13 cellular contexts compared by ENCODE assay signal in the genomic region with DNA sequence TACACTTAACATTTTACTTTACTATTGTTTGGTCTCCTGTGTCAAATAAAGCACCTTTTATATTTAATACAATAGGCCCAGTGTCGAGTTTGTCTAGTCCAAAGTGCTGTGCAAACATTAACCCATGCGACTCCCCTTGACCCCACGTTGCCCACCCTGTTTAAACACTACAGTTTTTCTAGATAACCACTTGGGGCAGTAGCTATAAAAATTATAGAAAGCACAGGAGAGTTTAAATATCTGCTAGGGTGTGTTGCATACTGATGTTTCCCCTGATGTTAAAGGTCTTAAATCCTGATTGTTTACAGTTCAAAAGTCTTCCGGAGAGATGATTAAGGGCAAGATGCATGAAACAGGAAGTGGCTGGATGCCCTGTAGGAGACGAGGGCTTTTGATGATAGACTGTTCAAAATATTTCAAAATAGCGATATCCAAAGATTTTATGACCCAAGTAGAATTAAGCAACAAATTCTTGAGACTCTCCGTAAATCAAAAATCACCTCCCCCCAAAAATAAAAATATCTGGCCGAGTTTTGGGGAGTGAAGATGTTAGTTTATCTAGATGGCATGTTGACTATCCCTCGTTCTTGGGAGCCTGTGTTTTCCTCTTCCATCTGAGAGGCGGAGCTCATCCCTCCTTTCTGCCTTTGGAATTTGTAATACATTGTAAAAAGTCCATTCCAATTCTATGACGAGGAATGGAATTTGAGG.
DNase-seq lines count a peak whose midpoint lies in the region; ATAC-seq and TF ChIP-seq lines count a peak whose summit lies in the region.
"Had no signal": no experiment of that assay in that cellular context is flagged by ENCODE, and none has a peak within 500 bp of the region (broad histone marks: within the 10 kb centered on the region; RNA-seq: fewer than 3 reads in every experiment).

No MANE protein-coding gene starts in this region.

- 6 to 11% methylated on average over 11 of the region's 11 CpGs for WGBS in GM23248 (ENCODE audit: low coverage in 1 of 2, low lambda C conversion rate in 2 of 2, missing lambda C conversion rate in 2 of 2), 2 experiments
- 52% methylated on average over 11 of the region's 11 CpGs for WGBS in smooth muscle cell (ENCODE audit: low lambda C conversion rate)

- H3K79me2 ChIP-seq in GM23248 (ENCODE audit: insufficient read depth) (no peaks in the 10 kb centered on the region), smooth muscle cell (ENCODE audit: low read depth) (no peaks in the 10 kb centered on the region)

- ATAC-seq in GM21367 (IDR thresholded peaks at IDR 0.05; ENCODE audit: unreplicated experiment): no peak
- ATAC-seq: Panc1 had no signal

- peak overlapping the region; percentile 57 for H3K4me3 ChIP-seq in GM23248
- H3K4me3 ChIP-seq in fibroblast of the aortic adventitia (ENCODE audit: low read depth, low read length): no peak overlapping the region
- H3K4me3 ChIP-seq in smooth muscle cell: peak overlapping the region; percentile 9

- H3K9me3 ChIP-seq in GM23248 (ENCODE audit: low read depth) (no peaks in the 10 kb centered on the region), smooth muscle cell (replicated peaks; ENCODE audit: low read depth) (no peaks in the 10 kb centered on the region)

- H4K20me1 ChIP-seq in GM23248 (ENCODE audit: insufficient read depth) (no peaks in the 10 kb centered on the region), smooth muscle cell (ENCODE audit: low read depth) (no peaks in the 10 kb centered on the region)

- H3K4me2 ChIP-seq in GM23248 (ENCODE audit: unreplicated experiment) (peak overlapping the region; percentile 33), smooth muscle cell (peak overlapping the region; percentile 47)

- H3K4me1 ChIP-seq in GM23248 (ENCODE audit: insufficient read depth): peaks cover 9% of the 10 kb centered on the region
- H3K4me1 ChIP-seq in smooth muscle cell (ENCODE audit: low read depth): peaks cover 4% of the 10 kb centered on the region

- in situ Hi-C loops in GM23248 (cut with MboI): no loop called here

- no peaks in the 10 kb centered on the region; the same call in 1 of the 2 replicates for H3F3A ChIP-seq in GM23248 (ENCODE audit: insufficient read depth)
- H3F3A ChIP-seq in smooth muscle cell (ENCODE audit: low read depth): no peaks in the 10 kb centered on the region

- no peaks in the 10 kb centered on the region for H3K27me3 ChIP-seq in GM23248 (replicated peaks; ENCODE audit: insufficient read depth)
- H3K27me3 ChIP-seq in smooth muscle cell (ENCODE audit: low read depth): no peaks in the 10 kb centered on the region
- H3K27me3 ChIP-seq: brain microvascular endothelial cell had no signal

- H3K9ac ChIP-seq in GM23248: no peak overlapping the region
- H3K9ac ChIP-seq in smooth muscle cell (ENCODE audit: low read depth): no peak overlapping the region

- TF ChIP-seq CTCF in fibroblast of the aortic adventitia (IDR thresholded peaks at IDR 0.05; ENCODE audit: insufficient read depth, low read length): no peak
- TF ChIP-seq CTCF in smooth muscle cell (IDR thresholded peaks at IDR 0.05; ENCODE audit: borderline replicate concordance, insufficient read depth, poor library complexity, severe bottlenecking): no peak

- DNase-seq in GM23248 (peak; percentile 54), NCI-H69 (lab: John Stamatoyannopoulos, UW) (peak; percentile 33), fibroblast of the aortic adventitia (ENCODE audit: low read depth) (peak; percentile 2), smooth muscle cell (lab: John Stamatoyannopoulos, UW; ENCODE audit: unreplicated experiment) (no peak), DMS114 treated with DMSO at 0.1 percent for 48 hours (lab: John Stamatoyannopoulos, UW; ENCODE audit: unreplicated experiment) (no peak), OCI-M2 (lab: John Stamatoyannopoulos, UW; ENCODE audit: unreplicated experiment) (no peak)
- DNase-seq: activated gamma-delta T cell, brain microvascular endothelial cell, KBM-7, NCI-H2081, T-helper 2 cell had no signal

- H3K27ac ChIP-seq in GM23248 (peak overlapping the region; percentile 4; the same call in 1 of the 2 replicates), smooth muscle cell (ENCODE audit: low read depth) (no peak overlapping the region)
- H3K27ac ChIP-seq: brain microvascular endothelial cell had no signal

- H2AFZ ChIP-seq in GM23248: peak overlapping the region; percentile 59
- H2AFZ ChIP-seq in smooth muscle cell (ENCODE audit: low read depth): peak overlapping the region; percentile 83

- H3K36me3 ChIP-seq in GM23248 (ENCODE audit: low read depth): no peaks in the 10 kb centered on the region
- no peaks in the 10 kb centered on the region for H3K36me3 ChIP-seq in smooth muscle cell (ENCODE audit: low read depth)
- H3K36me3 ChIP-seq: brain microvascular endothelial cell had no signal

- H3K9me2 ChIP-seq in GM23248 (ENCODE audit: insufficient read depth): no peaks in the 10 kb centered on the region

Comparison
In these comparisons a context has a peak if more than half of its experiments do, and no peak if none do; other contexts are left out.
1. DNase-seq: peak in GM23248 (single experiment), NCI-H69 (single experiment) and fibroblast of the aortic adventitia (single experiment); none in smooth muscle cell (single experiment), DMS114 treated with DMSO at 0.1 percent for 48 hours (single experiment) and OCI-M2 (single experiment).